ENCODE assay signal across 9 cellular contexts in the genomic region with DNA sequence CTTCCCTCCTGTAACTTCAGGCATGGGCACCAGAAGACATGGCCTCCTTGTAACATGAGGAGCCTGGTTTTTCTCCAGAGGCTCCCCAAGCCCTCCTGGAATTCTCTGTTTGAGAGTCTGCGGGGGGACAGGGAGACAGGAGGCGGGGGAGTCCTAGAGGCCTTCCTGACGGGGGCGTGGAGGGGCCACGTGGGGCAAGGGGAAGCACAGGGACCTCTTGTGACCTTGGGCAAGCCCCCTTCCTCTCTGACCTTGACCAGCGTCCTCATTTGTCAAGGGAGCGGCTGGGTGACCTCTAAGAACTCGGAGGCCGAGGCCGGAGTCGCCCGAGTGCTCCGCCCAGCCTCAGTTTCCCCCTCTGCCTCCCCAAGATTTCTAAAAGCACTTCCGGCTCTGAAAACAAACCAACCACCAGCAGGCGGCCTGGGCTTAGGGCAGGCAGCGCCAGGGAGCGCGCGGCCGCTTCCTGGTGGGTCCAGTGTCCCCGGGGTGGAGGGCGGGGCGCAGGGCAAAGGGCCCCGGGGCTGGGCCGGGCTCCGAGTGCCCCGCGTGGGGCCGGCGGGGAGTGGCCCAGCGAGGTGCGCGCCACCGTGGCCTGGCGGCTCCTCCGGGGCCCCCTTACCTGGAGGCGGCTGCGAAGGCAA. TPM values are rescaled to one million over a fixed set of nuclear protein-coding genes. Genes with fewer than 3 reads are reported as not detected.
DNase-seq lines count a peak whose midpoint lies in the region; ATAC-seq and TF ChIP-seq lines count a peak whose summit lies in the region.
"Had no signal": no experiment of that assay in that cellular context is flagged by ENCODE, and none has a peak within 500 bp of the region (broad histone marks: within the 10 kb centered on the region; RNA-seq: fewer than 3 reads in every experiment).

No MANE protein-coding gene starts in this region.

- ATAC-seq in GM21381 (IDR thresholded peaks at IDR 0.05; ENCODE audit: unreplicated experiment), result peak; percentile 46

- H3K4me3 ChIP-seq in CD4-positive, alpha-beta memory T cell (ENCODE audit: low read length in 2 of 2), result peak overlapping the region; percentile 29 to 49
- H3K4me3 ChIP-seq in Loucy (ENCODE audit: low read length, poor library complexity, severe bottlenecking) (peak overlapping the region; percentile 84), ectodermal cell (ENCODE audit: insufficient read depth, low read depth, low read length) (peak overlapping the region; percentile 42), mononuclear cell (ENCODE audit: low read length) (peak overlapping the region; percentile 58)

- peak overlapping the region; percentile 80 for H3K4me2 ChIP-seq in Loucy (ENCODE audit: low read depth, low read length, poor library complexity, severe bottlenecking)

- peak overlapping the region; percentile 81 to 89 (median 85) for H3K4me3 Mint-ChIP-seq in CD4-positive, alpha-beta memory T cell
- peak overlapping the region; percentile 76 for H3K4me3 Mint-ChIP-seq in activated CD4-positive, alpha-beta T cell treated with anti-CD3 and anti-CD28 coated beads, Interleukin-2, amount 10 ng/mL, durations not matched to agents 24 days and 14 days

- H2AFZ ChIP-seq in Loucy (ENCODE audit: low read length), result peak overlapping the region; percentile 85

- peak overlapping the region; percentile 83 to 95 (median 92) for H3K27ac Mint-ChIP-seq in CD4-positive, alpha-beta memory T cell
- H3K27ac Mint-ChIP-seq in activated CD4-positive, alpha-beta T cell treated with anti-CD3 and anti-CD28 coated beads, Interleukin-2, amount 10 ng/mL, durations not matched to agents 24 days and 14 days, result peak overlapping the region; percentile 92

- peaks cover 0 to 2% (median 0%) of the 10 kb centered on the region in 8 donors for H3K9me3 Mint-ChIP-seq in CD4-positive, alpha-beta memory T cell
- no peaks in the 10 kb centered on the region for H3K9me3 Mint-ChIP-seq in activated CD4-positive, alpha-beta T cell treated with anti-CD3 and anti-CD28 coated beads, Interleukin-2, amount 10 ng/mL, durations not matched to agents 24 days and 14 days

- H3K27me3 Mint-ChIP-seq in CD4-positive, alpha-beta memory T cell, result no peaks in the 10 kb centered on the region
- peaks cover 7% of the 10 kb centered on the region for H3K27me3 Mint-ChIP-seq in activated CD4-positive, alpha-beta T cell treated with anti-CD3 and anti-CD28 coated beads, Interleukin-2, amount 10 ng/mL, durations not matched to agents 24 days and 14 days

- H3K4me1 ChIP-seq in CD4-positive, alpha-beta memory T cell (ENCODE audit: insufficient read depth, low read length), result peaks cover 29% of the 10 kb centered on the region
- H3K4me1 ChIP-seq in Loucy (ENCODE audit: insufficient read depth, low read length, poor library complexity, severe bottlenecking) (peaks cover 12% of the 10 kb centered on the region), ectodermal cell (ENCODE audit: control insufficient read depth, insufficient read depth, low read length) (no peaks in the 10 kb centered on the region), mononuclear cell (ENCODE audit: insufficient read depth, low read length) (peaks cover 16% of the 10 kb centered on the region)

- no peaks in the 10 kb centered on the region for H4K20me1 ChIP-seq in Loucy (ENCODE audit: insufficient read depth, low read length, poor library complexity, severe bottlenecking)

- H3K9me2 ChIP-seq in Loucy (replicated peaks; ENCODE audit: low read depth, low read length), result no peaks in the 10 kb centered on the region

- H3K79me2 ChIP-seq in Loucy (ENCODE audit: insufficient read depth, low read length), result no peaks in the 10 kb centered on the region; the same call in 1 of the 2 replicates

- 17 to 18% methylated on average over 38 of the region's 38 CpGs for WGBS in ectodermal cell, 2 experiments

- H3F3A ChIP-seq in Loucy (ENCODE audit: low read depth), result no peaks in the 10 kb centered on the region

- peaks cover 16 to 45% (median 30%) of the 10 kb centered on the region in 4 donors for H3K4me1 Mint-ChIP-seq in CD4-positive, alpha-beta memory T cell
- peaks cover 18% of the 10 kb centered on the region for H3K4me1 Mint-ChIP-seq in activated CD4-positive, alpha-beta T cell treated with anti-CD3 and anti-CD28 coated beads, Interleukin-2, amount 10 ng/mL, durations not matched to agents 24 days and 14 days

- no peaks in the 10 kb centered on the region for H3K36me3 ChIP-seq in CD4-positive, alpha-beta memory T cell (ENCODE audit: insufficient read depth, low read length)
- H3K36me3 ChIP-seq in Loucy (ENCODE audit: insufficient read depth, low read length) (no peaks in the 10 kb centered on the region), ectodermal cell (ENCODE audit: control insufficient read depth, insufficient read depth, low read length) (no peaks in the 10 kb centered on the region)

- peak overlapping the region; percentile 85 for H3K9ac ChIP-seq in Loucy (ENCODE audit: low read depth, low read length, poor library complexity, severe bottlenecking)

- CTCF ChIA-PET in CD4-positive, alpha-beta memory T cell (lab: Charles Lee; ENCODE audit: partially characterized antibody), result no interaction called here

- intact Hi-C loops in CD4-positive, alpha-beta memory T cell (cut with micrococcal nuclease), result no loop called here
- intact Hi-C loops in activated CD4-positive, alpha-beta T cell treated with anti-CD3 and anti-CD28 coated beads, Interleukin-2, amount 10 ng/mL, durations not matched to agents 24 days and 14 days (cut with micrococcal nuclease), result loop anchor here (10.0 kb wide), 1 partner anchor 85 kb away; no protein-coding TSS in a partner anchor

- no peaks in the 10 kb centered on the region for H3K9me3 ChIP-seq in CD4-positive, alpha-beta memory T cell (ENCODE audit: control insufficient read depth in 1 of 2, low read length in 2 of 2)
- no peaks in the 10 kb centered on the region for H3K9me3 ChIP-seq in Loucy (ENCODE audit: insufficient read depth, low read depth, low read length)
- no peaks in the 10 kb centered on the region for H3K9me3 ChIP-seq in ectodermal cell (ENCODE audit: control insufficient read depth, low read length)
- no peaks in the 10 kb centered on the region for H3K9me3 ChIP-seq in mononuclear cell (ENCODE audit: low read depth, low read length)

- peak overlapping the region; percentile 73 for H3K27ac ChIP-seq in CD4-positive, alpha-beta memory T cell (ENCODE audit: low read depth, low read length)
- H3K27ac ChIP-seq in ectodermal cell (ENCODE audit: insufficient read depth, low read depth, low read length, poor library complexity, severe bottlenecking), result no peak overlapping the region

- H3K27me3 ChIP-seq in CD4-positive, alpha-beta memory T cell (ENCODE audit: insufficient read depth, low read length), result no peaks in the 10 kb centered on the region
- H3K27me3 ChIP-seq in Loucy (ENCODE audit: insufficient read depth, low read length, poor library complexity, severe bottlenecking) (no peaks in the 10 kb centered on the region), ectodermal cell (ENCODE audit: control insufficient read depth, insufficient read depth, low read length, poor library complexity, severe bottlenecking) (peaks cover 38% of the 10 kb centered on the region), mononuclear cell (ENCODE audit: insufficient read depth, low read length) (no peaks in the 10 kb centered on the region)

- H3K36me3 Mint-ChIP-seq in CD4-positive, alpha-beta memory T cell, result peaks cover 10 to 16% of the 10 kb centered on the region in 2 donors
- H3K36me3 Mint-ChIP-seq in activated CD4-positive, alpha-beta T cell treated with anti-CD3 and anti-CD28 coated beads, Interleukin-2, amount 10 ng/mL, durations not matched to agents 24 days and 14 days (ENCODE audit: low read depth), result peaks cover 7% of the 10 kb centered on the region

- POLR2A ChIA-PET in CD4-positive, alpha-beta memory T cell (lab: Charles Lee; ENCODE audit: partially characterized antibody), result interaction anchor here (0.9 kb wide), 1 partner anchor 83 kb away, joined by 3 read pairs; a partner anchor contains a TSS

- peak; percentile 4 to 57 (median 51) for DNase-seq in CD4-positive, alpha-beta memory T cell
- DNase-seq in activated CD4-positive, alpha-beta T cell treated with anti-CD3 and anti-CD28 coated beads, Interleukin-2, amount 10 ng/mL, durations not matched to agents 24 days and 14 days, result peak; percentile 89
- DNase-seq in stimulated activated CD8-positive, alpha-beta memory T cell treated with anti-CD3 and anti-CD28 coated beads, Interleukin-7, amount 100 ng/mL, for 24 hours (ENCODE audit: low read depth), result peak; percentile 18
- no peak for DNase-seq in cerebellum (ENCODE audit: low spot score)

- TF ChIP-seq CTCF in Loucy (conservative IDR thresholded peaks at IDR 0.05; ENCODE audit: low read length), result peak; percentile 37

RNA-seq across cellular contexts. Expression of a gene that starts 0.4 kb away (rescaled TPM):
- total RNA-seq in CD4-positive, alpha-beta memory T cell, result 10 to 100 TPM; 28.6 to 32.7 TPM
- polyA plus RNA-seq in CD4-positive, alpha-beta memory T cell, result 10 to 100 TPM; 14.9 to 16.8 TPM
- total RNA-seq in activated CD4-positive, alpha-beta T cell treated with anti-CD3 and anti-CD28 coated beads, Interleukin-2, amount 10 ng/mL, durations not matched to agents 24 days and 14 days, result 12.1 and 12.6 TPM in 2 replicates
- 0.69 TPM for polyA plus RNA-seq in ectodermal cell (2013, experiment 1 of 4)
- polyA plus RNA-seq in ectodermal cell (2013, experiment 2 of 4), result 0.36 TPM
- polyA plus RNA-seq in ectodermal cell (2013, experiment 3 of 4), result 0.85 TPM
- polyA plus RNA-seq in ectodermal cell (2013, experiment 4 of 4), result 0.24 TPM
- total RNA-seq in mononuclear cell (11.1 TPM), cerebellum (0.82 TPM)

RNA-seq across cellular contexts. Expression of a gene that starts 15.7 kb away (rescaled TPM):
- total RNA-seq in CD4-positive, alpha-beta memory T cell, result not detected
- not detected for polyA plus RNA-seq in CD4-positive, alpha-beta memory T cell
- not detected in 2 replicates for total RNA-seq in activated CD4-positive, alpha-beta T cell treated with anti-CD3 and anti-CD28 coated beads, Interleukin-2, amount 10 ng/mL, durations not matched to agents 24 days and 14 days
- polyA plus RNA-seq in ectodermal cell (2013, experiment 1 of 4), result not detected
- not detected for polyA plus RNA-seq in ectodermal cell (2013, experiment 2 of 4)
- polyA plus RNA-seq in ectodermal cell (2013, experiment 3 of 4), result not detected
- polyA plus RNA-seq in ectodermal cell (2013, experiment 4 of 4), result not detected
- not detected for total RNA-seq in mononuclear cell
- not detected for total RNA-seq in cerebellum
- total RNA-seq: T-helper 2 cell treated with Interferon-gamma antibody and Interleukin-4, amounts not matched to agents 100 ng/mL and 5 ng/mL, for 36 hours had no signal
